ENCODE assay signal across 8 cellular contexts in genomic region chr13:52195052-52195837, GRCh38. TPM values are rescaled to one million over a fixed set of nuclear protein-coding genes. Genes with fewer than 3 reads are reported as not detected.
A peak's percentile ranks its signal among the peaks of the same experiment; 100 is the strongest.
DNase-seq lines count a peak whose midpoint lies in the region; ATAC-seq lines count a peak whose summit lies in the region.

No MANE protein-coding gene starts in this region.

- no peak overlapping the region for H3K27ac ChIP-seq in HUES6 (ENCODE audit: low read depth, low read length)
- H3K27ac ChIP-seq in effector memory CD4-positive, alpha-beta T cell (ENCODE audit: insufficient read depth, low read length, poor library complexity, severe bottlenecking), result peak overlapping the region; percentile 71

- H3K4me1 Mint-ChIP-seq in activated CD8-positive, alpha-beta T cell treated with anti-CD3 and anti-CD28 coated beads, Interleukin-2, amount 10 ng/mL, durations not matched to agents 7 days and 5 days (ENCODE audit: low read depth), result peaks cover 23% of the 10 kb centered on the region

- peak in 9 of 14 donors; percentile 12 to 62 (median 51) for DNase-seq in C1 segment of cervical spinal cord (lab: John Stamatoyannopoulos, UW)
- DNase-seq in activated CD8-positive, alpha-beta T cell treated with anti-CD3 and anti-CD28 coated beads, Interleukin-2, amount 10 ng/mL, durations not matched to agents 7 days and 5 days, result peak; percentile 75
- peak; percentile 25 to 37 (median 35) for DNase-seq in effector memory CD4-positive, alpha-beta T cell
- peak; percentile 91 for DNase-seq in mesenteric fat pad (ENCODE audit: low spot score)
- DNase-seq in stimulated activated CD8-positive, alpha-beta memory T cell treated with anti-CD3 and anti-CD28 coated beads, Interleukin-12 subunit alpha, Interleukin-12 subunit beta, amount 100 ng/mL, for 4 hours (ENCODE audit: low read depth), result peak; percentile 46
- no peak for DNase-seq in NCI-H748 treated with DMSO at 0.1 percent for 48 hours (lab: John Stamatoyannopoulos, UW)

- no peaks in the 10 kb centered on the region for H3K9me3 ChIP-seq in HUES6 (ENCODE audit: control insufficient read depth, insufficient read depth, low read depth, low read length)
- no peaks in the 10 kb centered on the region for H3K9me3 ChIP-seq in effector memory CD4-positive, alpha-beta T cell (ENCODE audit: control insufficient read depth, low read length)

- no peak overlapping the region for H3K9ac ChIP-seq in HUES6 (ENCODE audit: low read length)

- H3K27ac Mint-ChIP-seq in activated CD8-positive, alpha-beta T cell treated with anti-CD3 and anti-CD28 coated beads, Interleukin-2, amount 10 ng/mL, durations not matched to agents 7 days and 5 days, result peak overlapping the region; percentile 97

- H3K36me3 ChIP-seq in HUES6 (ENCODE audit: control insufficient read depth, insufficient read depth, low read length), result no peaks in the 10 kb centered on the region
- H3K36me3 ChIP-seq in effector memory CD4-positive, alpha-beta T cell (ENCODE audit: control insufficient read depth, insufficient read depth, low read length), result no peaks in the 10 kb centered on the region

- no peaks in the 10 kb centered on the region for H3K4me1 ChIP-seq in HUES6 (ENCODE audit: control insufficient read depth, insufficient read depth, low read length)
- peaks cover 7% of the 10 kb centered on the region for H3K4me1 ChIP-seq in effector memory CD4-positive, alpha-beta T cell (ENCODE audit: control insufficient read depth, insufficient read depth, low read length, poor library complexity, severe bottlenecking)

- POLR2A ChIA-PET in activated CD8-positive, alpha-beta T cell treated with anti-CD3 and anti-CD28 coated beads, Interleukin-2, amount 10 ng/mL, durations not matched to agents 7 days and 5 days (lab: Charles Lee), result interaction anchor here (1.1 to 1.3 kb wide), 3 partner anchors 23 to 255 kb away, joined by 3 to 5 read pairs (median 4); partner anchors contain the start of gene VPS36

- peak overlapping the region; percentile 95 for H3K4me3 ChIP-seq in HUES6 (ENCODE audit: low read depth, low read length)
- H3K4me3 ChIP-seq in effector memory CD4-positive, alpha-beta T cell (ENCODE audit: insufficient read depth, low read depth, low read length, poor library complexity, severe bottlenecking), result peak overlapping the region; percentile 77

- ATAC-seq in GM19455 (IDR thresholded peaks at IDR 0.05; ENCODE audit: unreplicated experiment), result peak; percentile 52
- ATAC-seq in activated CD8-positive, alpha-beta T cell treated with anti-CD3 and anti-CD28 coated beads, Interleukin-2, amount 10 ng/mL, durations not matched to agents 7 days and 5 days, result peak; percentile 66

- H3K27me3 Mint-ChIP-seq in activated CD8-positive, alpha-beta T cell treated with anti-CD3 and anti-CD28 coated beads, Interleukin-2, amount 10 ng/mL, durations not matched to agents 7 days and 5 days (ENCODE audit: low read depth), result no peaks in the 10 kb centered on the region

- H3K27me3 ChIP-seq in HUES6 (ENCODE audit: control insufficient read depth, insufficient read depth, low read length), result no peaks in the 10 kb centered on the region
- H3K27me3 ChIP-seq in effector memory CD4-positive, alpha-beta T cell (replicated peaks; ENCODE audit: control insufficient read depth, insufficient read depth, low read length, poor library complexity, severe bottlenecking), result no peaks in the 10 kb centered on the region

- CTCF ChIA-PET in activated CD8-positive, alpha-beta T cell treated with anti-CD3 and anti-CD28 coated beads, Interleukin-2, amount 10 ng/mL, durations not matched to agents 7 days and 5 days (lab: Charles Lee), result interaction anchor here (0.7 to 2.4 kb wide), 4 partner anchors 34 to 372 kb away, joined by 3 to 11 read pairs (median 4); partner anchors contain the start of gene VPS36

- peak overlapping the region; percentile 97 for H3K4me3 Mint-ChIP-seq in activated CD8-positive, alpha-beta T cell treated with anti-CD3 and anti-CD28 coated beads, Interleukin-2, amount 10 ng/mL, durations not matched to agents 7 days and 5 days

- H3K9me3 Mint-ChIP-seq in activated CD8-positive, alpha-beta T cell treated with anti-CD3 and anti-CD28 coated beads, Interleukin-2, amount 10 ng/mL, durations not matched to agents 7 days and 5 days (ENCODE audit: insufficient read depth), result no peaks in the 10 kb centered on the region

- H3K36me3 Mint-ChIP-seq in activated CD8-positive, alpha-beta T cell treated with anti-CD3 and anti-CD28 coated beads, Interleukin-2, amount 10 ng/mL, durations not matched to agents 7 days and 5 days (ENCODE audit: low read depth), result no peaks in the 10 kb centered on the region

RNA-seq across cellular contexts. Expression of gene NEK3, which starts 35.8 kb away (rescaled TPM):
- 1 to 10 TPM in 1 of 2 experiments, under 1 TPM in 1; 0.39 to 2.5 TPM for total RNA-seq in activated CD8-positive, alpha-beta T cell treated with anti-CD3 and anti-CD28 coated beads, Interleukin-2, amount 10 ng/mL, durations not matched to agents 7 days and 5 days
- total RNA-seq in mesenteric fat pad, result 11.4 TPM
